Comparison of ENCODE assay signal across 1 cellular context in the genomic region with DNA sequence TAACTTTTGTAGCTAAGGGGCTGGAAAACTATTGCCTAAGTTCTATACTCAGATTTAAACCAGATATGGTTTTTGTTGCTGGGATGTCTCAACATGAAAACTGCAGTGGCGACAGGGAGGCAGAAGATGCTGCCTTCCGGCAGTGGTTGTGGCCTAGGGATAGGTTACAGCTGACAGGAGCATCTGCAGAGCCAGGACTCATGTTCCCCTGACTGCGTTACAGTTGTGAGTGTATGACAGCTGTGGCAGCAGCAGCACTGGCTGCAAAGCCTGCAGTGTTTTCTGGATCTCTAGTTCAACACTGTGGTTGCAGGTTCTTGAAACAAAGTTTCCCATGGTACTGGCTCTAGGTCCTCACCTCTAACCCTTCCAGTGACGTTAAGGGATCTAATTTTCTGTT.
TF ChIP-seq lines count a peak whose summit lies in the region.

No MANE protein-coding gene starts in this region.

TF ChIP-seq in WTC11, 78 proteins besides CTCF, POLR2A, EP300 and RAD21 (continued from another document):
- TF ChIP-seq TP53 (CRISPR knock-in tag; IDR thresholded peaks at IDR 0.05) (no peak), MYBL2 (CRISPR knock-in tag; IDR thresholded peaks at IDR 0.05) (no peak), USF1 (CRISPR knock-in tag; IDR thresholded peaks at IDR 0.05) (no peak), TCF7 (CRISPR knock-in tag; IDR thresholded peaks at IDR 0.05; ENCODE audit: low read depth) (no peak), GTF2I (CRISPR knock-in tag; conservative IDR thresholded peaks at IDR 0.05) (no peak)
- TF ChIP-seq, protein P1, sequence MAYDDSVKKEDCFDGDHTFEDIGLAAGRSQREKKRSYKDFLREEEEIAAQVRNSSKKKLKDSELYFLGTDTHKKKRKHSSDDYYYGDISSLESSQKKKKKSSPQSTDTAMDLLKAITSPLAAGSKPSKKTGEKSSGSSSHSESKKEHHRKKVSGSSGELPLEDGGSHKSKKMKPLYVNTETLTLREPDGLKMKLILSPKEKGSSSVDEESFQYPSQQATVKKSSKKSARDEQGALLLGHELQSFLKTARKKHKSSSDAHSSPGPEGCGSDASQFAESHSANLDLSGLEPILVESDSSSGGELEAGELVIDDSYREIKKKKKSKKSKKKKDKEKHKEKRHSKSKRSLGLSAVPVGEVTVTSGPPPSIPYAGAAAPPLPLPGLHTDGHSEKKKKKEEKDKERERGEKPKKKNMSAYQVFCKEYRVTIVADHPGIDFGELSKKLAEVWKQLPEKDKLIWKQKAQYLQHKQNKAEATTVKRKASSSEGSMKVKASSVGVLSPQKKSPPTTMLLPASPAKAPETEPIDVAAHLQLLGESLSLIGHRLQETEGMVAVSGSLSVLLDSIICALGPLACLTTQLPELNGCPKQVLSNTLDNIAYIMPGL (CRISPR knock-in tag; IDR thresholded peaks at IDR 0.05) = no peak
- TF ChIP-seq, protein P2, sequence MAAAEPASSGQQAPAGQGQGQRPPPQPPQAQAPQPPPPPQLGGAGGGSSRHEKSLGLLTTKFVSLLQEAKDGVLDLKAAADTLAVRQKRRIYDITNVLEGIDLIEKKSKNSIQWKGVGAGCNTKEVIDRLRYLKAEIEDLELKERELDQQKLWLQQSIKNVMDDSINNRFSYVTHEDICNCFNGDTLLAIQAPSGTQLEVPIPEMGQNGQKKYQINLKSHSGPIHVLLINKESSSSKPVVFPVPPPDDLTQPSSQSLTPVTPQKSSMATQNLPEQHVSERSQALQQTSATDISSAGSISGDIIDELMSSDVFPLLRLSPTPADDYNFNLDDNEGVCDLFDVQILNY (CRISPR knock-in tag; IDR thresholded peaks at IDR 0.05) = no peak
- TF ChIP-seq, protein P3, sequence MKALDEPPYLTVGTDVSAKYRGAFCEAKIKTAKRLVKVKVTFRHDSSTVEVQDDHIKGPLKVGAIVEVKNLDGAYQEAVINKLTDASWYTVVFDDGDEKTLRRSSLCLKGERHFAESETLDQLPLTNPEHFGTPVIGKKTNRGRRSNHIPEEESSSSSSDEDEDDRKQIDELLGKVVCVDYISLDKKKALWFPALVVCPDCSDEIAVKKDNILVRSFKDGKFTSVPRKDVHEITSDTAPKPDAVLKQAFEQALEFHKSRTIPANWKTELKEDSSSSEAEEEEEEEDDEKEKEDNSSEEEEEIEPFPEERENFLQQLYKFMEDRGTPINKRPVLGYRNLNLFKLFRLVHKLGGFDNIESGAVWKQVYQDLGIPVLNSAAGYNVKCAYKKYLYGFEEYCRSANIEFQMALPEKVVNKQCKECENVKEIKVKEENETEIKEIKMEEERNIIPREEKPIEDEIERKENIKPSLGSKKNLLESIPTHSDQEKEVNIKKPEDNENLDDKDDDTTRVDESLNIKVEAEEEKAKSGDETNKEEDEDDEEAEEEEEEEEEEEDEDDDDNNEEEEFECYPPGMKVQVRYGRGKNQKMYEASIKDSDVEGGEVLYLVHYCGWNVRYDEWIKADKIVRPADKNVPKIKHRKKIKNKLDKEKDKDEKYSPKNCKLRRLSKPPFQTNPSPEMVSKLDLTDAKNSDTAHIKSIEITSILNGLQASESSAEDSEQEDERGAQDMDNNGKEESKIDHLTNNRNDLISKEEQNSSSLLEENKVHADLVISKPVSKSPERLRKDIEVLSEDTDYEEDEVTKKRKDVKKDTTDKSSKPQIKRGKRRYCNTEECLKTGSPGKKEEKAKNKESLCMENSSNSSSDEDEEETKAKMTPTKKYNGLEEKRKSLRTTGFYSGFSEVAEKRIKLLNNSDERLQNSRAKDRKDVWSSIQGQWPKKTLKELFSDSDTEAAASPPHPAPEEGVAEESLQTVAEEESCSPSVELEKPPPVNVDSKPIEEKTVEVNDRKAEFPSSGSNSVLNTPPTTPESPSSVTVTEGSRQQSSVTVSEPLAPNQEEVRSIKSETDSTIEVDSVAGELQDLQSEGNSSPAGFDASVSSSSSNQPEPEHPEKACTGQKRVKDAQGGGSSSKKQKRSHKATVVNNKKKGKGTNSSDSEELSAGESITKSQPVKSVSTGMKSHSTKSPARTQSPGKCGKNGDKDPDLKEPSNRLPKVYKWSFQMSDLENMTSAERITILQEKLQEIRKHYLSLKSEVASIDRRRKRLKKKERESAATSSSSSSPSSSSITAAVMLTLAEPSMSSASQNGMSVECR (CRISPR knock-in tag; IDR thresholded peaks at IDR 0.05; ENCODE audit: borderline replicate concordance) = no peak
